ENCODE assay signal across 9 cellular contexts in the genomic region with DNA sequence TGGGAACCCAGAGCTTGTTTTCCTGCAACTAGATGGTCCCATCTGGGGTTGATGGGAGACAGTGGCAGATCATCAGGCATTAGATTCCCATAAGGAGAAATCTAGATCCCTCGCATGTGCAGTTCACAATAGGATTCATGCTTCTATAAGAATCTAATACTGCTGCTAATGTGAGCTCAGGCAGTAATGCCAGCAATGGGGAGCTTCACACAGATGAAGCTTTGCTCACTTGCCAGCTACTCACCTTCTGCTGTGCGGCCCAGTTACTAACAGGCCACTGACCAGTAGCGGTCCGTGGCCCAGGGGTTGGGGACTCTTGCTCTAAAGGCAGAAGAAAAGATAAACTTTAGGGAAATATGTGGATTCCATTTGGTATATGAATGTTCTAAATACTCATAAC.
"Had no signal": no experiment of that assay in that cellular context is flagged by ENCODE, and none has a peak within 500 bp of the region (broad histone marks: within the 10 kb centered on the region; RNA-seq: fewer than 3 reads in every experiment).

No MANE protein-coding gene starts in this region.

- H3K4me1 Mint-ChIP-seq: GM23338, H9 had no signal

- H3K4me1 ChIP-seq: HAP-1 had no signal

- DNase-seq: GM23248, GOT3, H7, H9, HCEC 1CT, HFFc6 had no signal

- ATAC-seq: GM23338, HCT116 had no signal

- H3K36me3 ChIP-seq: HAP-1 had no signal

- H3K27ac ChIP-seq: GM23248 had no signal

- H3K9me3 ChIP-seq: HAP-1 had no signal

- H3K9me3 Mint-ChIP-seq: GM23338, H9, HFFc6 had no signal

- H3K27ac Mint-ChIP-seq: GM23338, H9, HFFc6 had no signal

- H3K4me3 Mint-ChIP-seq: GM23338, H9, HFFc6 had no signal

- H3K4me3 ChIP-seq: GM23248, GM23338, HAP-1 had no signal
